In the genomic region with DNA sequence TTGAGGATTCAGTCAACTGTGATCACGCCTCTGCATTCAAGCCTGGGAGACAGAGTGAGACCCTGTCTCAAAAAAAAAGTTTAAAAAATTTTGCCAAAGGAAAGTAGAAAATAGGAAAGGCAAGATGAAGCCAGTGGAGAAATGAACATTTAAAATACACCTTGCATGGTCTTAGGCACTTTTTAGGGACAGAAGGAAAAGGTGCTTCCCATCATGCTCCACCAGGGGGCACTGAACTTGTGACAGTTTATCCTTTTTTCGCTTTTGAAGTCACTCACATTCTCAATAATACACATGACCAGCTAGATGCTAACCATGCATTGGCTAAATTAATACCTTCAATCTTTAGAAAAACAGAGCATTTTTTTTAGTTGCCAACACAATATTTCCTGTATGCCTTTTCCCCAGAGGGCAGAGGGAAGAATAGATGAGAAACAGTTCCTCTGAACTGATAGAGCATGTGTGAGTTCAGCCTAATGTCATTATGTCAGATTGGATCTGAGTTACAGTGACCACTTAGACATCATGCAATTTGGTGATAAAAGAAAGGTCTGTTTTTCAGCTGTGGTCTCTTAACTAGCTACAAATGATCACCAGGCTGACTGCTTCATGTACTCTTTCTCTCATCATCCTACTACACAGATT, we compare ENCODE assay signal across 8 cellular contexts.
DNase-seq lines count a peak whose midpoint lies in the region; ATAC-seq, FAIRE-seq and TF ChIP-seq lines count a peak whose summit lies in the region.

No MANE protein-coding gene starts in this region.

- peak; percentile 72 for TF ChIP-seq CTCF in AG09309 (IDR thresholded peaks at IDR 0.05; ENCODE audit: control insufficient read depth, insufficient read depth, low read depth, low read length, missing control alignments)
- peak; percentile 55 to 65 (median 58) for TF ChIP-seq CTCF in pancreas (IDR thresholded peaks at IDR 0.05)

- ATAC-seq in GM18498 (IDR thresholded peaks at IDR 0.05; ENCODE audit: unreplicated experiment) (peak; percentile 57), pancreas (peak in 3 of 4 donors; percentile 65 to 78 (median 74))

- H3K4me3 ChIP-seq in AG09309 (ENCODE audit: control insufficient read depth, low read depth, low read length) (no peak overlapping the region), pancreas (no peak overlapping the region)

- no peak overlapping the region for H3K27ac ChIP-seq in pancreas

- WGBS in pancreas, 2 donors: 60 to 61% methylated on average over 2 of the region's 2 CpGs

- DNase-seq in AG09309 (ENCODE audit: low read depth): peak; percentile 27
- DNase-seq in NCI-H226: peak; percentile 3
- DNase-seq in activated CD8-positive, alpha-beta memory T cell treated with anti-CD3 and anti-CD28 coated beads for 24 hours: peak; percentile 70
- peak; percentile 10 for DNase-seq in fibroblast of gingiva (ENCODE audit: low read depth)
- peak in 1 of 6 donors; percentile 35 for DNase-seq in pancreas
- DNase-seq in GDM1 (lab: John Stamatoyannopoulos, UW): no peak
- no peak for DNase-seq in RCC 7860 (ENCODE audit: low spot score)

- intact Hi-C loops in pancreas (cut with DNase I): no loop called here

- FAIRE-seq in pancreas (lab: Jason Lieb, UNC): no peak
- no peak for FAIRE-seq in RCC 7860 (lab: Jason Lieb, UNC)

- no peaks in the 10 kb centered on the region for H3K27me3 ChIP-seq in pancreas

- no peaks in the 10 kb centered on the region for H3K4me1 ChIP-seq in pancreas

- no peaks in the 10 kb centered on the region for H3K9me3 ChIP-seq in pancreas

- H3K36me3 ChIP-seq in pancreas: no peaks in the 10 kb centered on the region

Comparison
In these comparisons a context has a peak if more than half of its experiments do, and no peak if none do; other contexts are left out.
1. DNase-seq: peak in AG09309 (single experiment), NCI-H226 (single experiment), activated CD8-positive, alpha-beta memory T cell treated with anti-CD3 and anti-CD28 coated beads for 24 hours (single experiment) and fibroblast of gingiva (single experiment); none in GDM1 (single experiment) and RCC 7860 (single experiment).